ENCODE assay signal across 8 cellular contexts in the genomic region with DNA sequence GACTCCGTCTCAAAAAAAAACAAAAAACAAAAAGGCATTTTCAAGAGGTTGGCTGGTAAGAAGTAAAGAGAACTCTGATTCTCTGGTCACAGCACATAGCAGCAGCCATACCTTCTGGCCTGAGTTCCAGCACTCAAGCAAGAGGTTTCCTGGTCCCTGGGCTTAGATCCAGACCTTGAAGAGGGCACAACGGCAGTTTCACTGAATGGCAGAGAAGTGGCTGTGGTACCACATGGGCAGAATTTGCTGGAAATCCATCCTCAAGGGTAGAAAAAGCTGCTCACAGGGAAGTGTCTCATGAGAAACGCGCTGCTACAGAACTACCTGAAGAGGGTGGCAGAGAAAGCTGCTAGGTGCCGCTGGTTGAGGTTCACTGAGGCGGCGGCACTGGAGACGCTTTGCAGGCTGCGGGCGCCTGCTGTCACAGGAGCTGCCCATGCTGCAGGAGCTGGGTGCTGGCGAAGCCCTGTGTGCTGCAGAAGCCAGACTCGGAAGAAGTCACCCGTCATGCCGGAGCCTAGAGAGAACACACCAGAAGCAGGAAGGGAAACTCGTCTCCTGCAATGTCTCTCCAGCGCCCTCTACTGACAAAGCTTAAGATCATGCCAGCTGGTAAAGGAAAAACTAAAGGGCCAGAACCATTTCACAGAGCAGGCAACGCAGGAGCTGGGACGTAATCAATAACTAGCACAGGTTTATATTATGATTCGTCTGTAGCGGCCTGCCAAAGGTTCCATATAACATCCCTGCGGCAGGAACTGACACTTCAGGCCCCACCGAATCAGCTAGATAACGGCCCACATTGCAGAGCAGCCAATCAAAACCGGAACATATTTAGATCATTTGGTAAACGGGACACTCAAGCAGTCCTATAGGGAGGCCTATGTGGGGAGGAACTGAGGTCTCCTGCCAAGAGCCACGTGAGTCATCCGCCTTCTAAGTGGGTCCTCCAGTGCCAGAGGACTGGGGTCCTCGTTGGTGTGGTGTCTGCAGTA.
DNase-seq lines count a peak whose midpoint lies in the region; ATAC-seq and TF ChIP-seq lines count a peak whose summit lies in the region.

No MANE protein-coding gene starts in this region.

- DNase-seq in DMS79 treated with DMSO at 0.1 percent for 48 hours (lab: John Stamatoyannopoulos, UW), result peak; percentile 81
- DNase-seq in HFF-Myc (ENCODE audit: extremely low read depth, low read depth), result no peak
- DNase-seq in NCI-H2227 (lab: John Stamatoyannopoulos, UW; ENCODE audit: unreplicated experiment), result peak; percentile 89
- DNase-seq in caudate nucleus (lab: John Stamatoyannopoulos, UW), result peak in 59 of 61 donors; percentile 19 to 92 (median 68)
- DNase-seq in kidney glomerular epithelial cell (lab: John Stamatoyannopoulos, UW), result peak; percentile 79
- DNase-seq in stimulated activated CD4-positive, alpha-beta T cell treated with anti-CD3 and anti-CD28 coated beads, Interleukin-15, amount 100 ng/mL, for 48 hours (ENCODE audit: low read depth in 2 of 2), result peak; percentile 71 to 76

- TF ChIP-seq CTCF in HFF-Myc (IDR thresholded peaks at IDR 0.05; ENCODE audit: low read depth, low read length, missing control alignments), result peak; percentile 84
- TF ChIP-seq CTCF in VCaP (conservative IDR thresholded peaks at IDR 0.05), result peak; percentile 89

- H3K27ac ChIP-seq in VCaP, result peak overlapping the region; percentile 47
- peak overlapping the region; percentile 82 for H3K27ac ChIP-seq in caudate nucleus (ENCODE audit: low read depth, low read length)

- peak overlapping the region; percentile 22; the same call in 1 of the 2 replicates for H3K4me3 ChIP-seq in HFF-Myc (replicated peaks; ENCODE audit: low read depth, low read length)

- no peak for ATAC-seq in HG03196 (IDR thresholded peaks at IDR 0.05; ENCODE audit: unreplicated experiment)
